24 cellular contexts compared by ENCODE assay signal in genomic region chr17:3260600-3260999, GRCh38. TPM values are rescaled to one million over a fixed set of nuclear protein-coding genes. Genes with fewer than 3 reads are reported as not detected.
DNase-seq lines count a peak whose midpoint lies in the region; ATAC-seq, FAIRE-seq and TF ChIP-seq lines count a peak whose summit lies in the region.
"Had no signal": no experiment of that assay in that cellular context is flagged by ENCODE, and none has a peak within 500 bp of the region (broad histone marks: within the 10 kb centered on the region; RNA-seq: fewer than 3 reads in every experiment).

No MANE protein-coding gene starts in this region.

- H3K79me2 ChIP-seq in HepG2 (ENCODE audit: insufficient read depth, low read length) (no peaks in the 10 kb centered on the region), H1 (ENCODE audit: control insufficient read depth in 1 of 2, insufficient read depth in 2 of 2, low read length in 2 of 2) (no peaks in the 10 kb centered on the region)

- no TSS peak for BruUV-seq in HepG2 (replicated peaks; lab: Mats Ljungman, UMichigan)

- WGBS in HepG2 (ENCODE audit: low lambda C conversion rate), result 11% methylated on average over 13 of the region's 13 CpGs
- WGBS in right lobe of liver (ENCODE audit: insufficient coverage, low coverage, low lambda C conversion rate, missing lambda C conversion rate), result 74% methylated on average over 4 of the region's 13 CpGs
- WGBS in H1 (ENCODE audit: extremely low coverage in 1 of 2, insufficient coverage in 1 of 2, insufficient read length in 1 of 2, insufficient replicate concordance in 2 of 2, low coverage in 1 of 2, low lambda C conversion rate in 2 of 2, missing lambda C conversion rate in 1 of 2), 2 experiments, result 86% methylated on average over 10 of the region's 13 CpGs; no CpG with 5 or more reads in 1 of the 2 experiments
- 62% methylated on average over 13 of the region's 13 CpGs for WGBS in esophagus muscularis mucosa

- peaks cover 7 to 32% of the 10 kb centered on the region in 2 donors for H3K27me3 Mint-ChIP-seq in natural killer cell treated with Interleukin-12 subunit alpha and Interleukin-12 subunit beta and Interleukin-15 and Interleukin-18, amount 100 ng/mL, for 72 hours

- no peak for TF ChIP-seq RAD21 in HepG2 (CRISPR knock-in tag; IDR thresholded peaks at IDR 0.05)
- TF ChIP-seq RAD21 in H1 (IDR thresholded peaks at IDR 0.05 in 1 of 2, conservative IDR thresholded peaks at IDR 0.05 in 1 of 2; ENCODE audit: low read depth in 2 of 2, low read length in 2 of 2), result no peak

- H2BK15ac ChIP-seq in H1 (ENCODE audit: low read length), result 0 out of 2 replicates have a peak overlapping the region, but pooled peaks have one; percentile 46

- H3K4me1 Mint-ChIP-seq in natural killer cell treated with Interleukin-12 subunit alpha and Interleukin-12 subunit beta and Interleukin-15 and Interleukin-18, amount 100 ng/mL, for 72 hours (ENCODE audit: low read depth in 2 of 2), result peaks cover 7 to 12% of the 10 kb centered on the region in 2 donors

- CTCF ChIA-PET in HepG2 (lab: Yijun Ruan, JAX; ENCODE audit: low intra/inter-chr PET ratio, low total read pairs), result no interaction called here
- CTCF ChIA-PET in H1 (lab: Charles Lee; ENCODE audit: partially characterized antibody), result no interaction called here

- no peak overlapping the region for H3K4ac ChIP-seq in H1 (replicated peaks; ENCODE audit: insufficient read length, low read depth, low read length)

- intact Hi-C loops in HepG2 (cut with micrococcal nuclease; ENCODE audit: unreplicated experiment) (no loop called here), right lobe of liver (cut with DNase I) (no loop called here), esophagus muscularis mucosa (cut with DNase I) (no loop called here)

- H3K14ac ChIP-seq in H1 (ENCODE audit: insufficient read length), result no peak overlapping the region

- no peak for TF ChIP-seq EP300 in HepG2 (IDR thresholded peaks at IDR 0.05; ENCODE audit: low read depth in 2 of 2, low read length in 2 of 2)
- no peak for TF ChIP-seq EP300 in HepG2 (CRISPR knock-in tag; IDR thresholded peaks at IDR 0.05; ENCODE audit: borderline replicate concordance)
- no peak for TF ChIP-seq EP300 in H1 (IDR thresholded peaks at IDR 0.05; ENCODE audit: borderline replicate concordance in 1 of 2, low read depth in 2 of 2, low read length in 2 of 2)
- TF ChIP-seq EP300 in esophagus muscularis mucosa (IDR thresholded peaks at IDR 0.05), result no peak

- in situ Hi-C loops in HepG2 (cut with HindIII; ENCODE audit: extremely low pct_ligation_motif_present, low pct_unique_long_range_greater_than_20kb), result no loop called here

- H3K9me3 Mint-ChIP-seq in natural killer cell treated with Interleukin-12 subunit alpha and Interleukin-12 subunit beta and Interleukin-15 and Interleukin-18, amount 100 ng/mL, for 72 hours, result no peaks in the 10 kb centered on the region
- H3K9me3 Mint-ChIP-seq: CD4-positive, alpha-beta T cell had no signal

- H2BK5ac ChIP-seq in H1 (ENCODE audit: low read depth, low read length), result no peak overlapping the region

- no peak overlapping the region for H4K91ac ChIP-seq in H1 (replicated peaks; ENCODE audit: insufficient read length, low read length)

- H3K18ac ChIP-seq in H1 (ENCODE audit: extremely low read depth, low read length), result no peak overlapping the region

- H3K79me1 ChIP-seq in H1 (ENCODE audit: low read depth, low read length), result no peaks in the 10 kb centered on the region

- H3K23me2 ChIP-seq in H1 (ENCODE audit: low read depth, low read length), result no peaks in the 10 kb centered on the region; the same call in 1 of the 2 replicates

- H3K27me3 ChIP-seq in HepG2 (ENCODE audit: control insufficient read depth in 1 of 2, insufficient read depth in 2 of 2, low read length in 2 of 2) (peaks cover 7 to 29% of the 10 kb centered on the region in 2 experiments; a peak in 4 of 5 replicates), right lobe of liver (no peaks in the 10 kb centered on the region), H1 (replicated peaks in 1 of 4; ENCODE audit: control insufficient read depth in 3 of 4, extremely low read depth in 1 of 4, insufficient read depth in 3 of 4, low read length in 3 of 4) (0 out of 7 replicates have a peak, but pooled peaks cover 0 to 3% (median 0%) of the 10 kb centered on the region in 4 experiments), esophagus muscularis mucosa (peaks cover 0 to 5% (median 0%) of the 10 kb centered on the region in 4 donors)

- DNase-seq in HepG2 (ENCODE audit: low spot score) (no peak), right lobe of liver (no peak), H1 (ENCODE audit: low read depth in 1 of 2, low spot score in 2 of 2) (no peak), AG08395 (ENCODE audit: low spot score) (no peak), DMS79 (lab: John Stamatoyannopoulos, UW) (no peak), esophagus muscularis mucosa (ENCODE audit: extremely low spot score) (no peak)
- DNase-seq in natural killer cell treated with Interleukin-12 subunit alpha and Interleukin-12 subunit beta and Interleukin-15 and Interleukin-18, amount 100 ng/mL, for 72 hours (ENCODE audit: low spot score), result peak; percentile 70
- DNase-seq: ACHN; AML-193; Caco-2; CD4-positive, alpha-beta T cell; GF-D8; HCEC 1CT; IMR-90 had no signal

- H4K20me1 ChIP-seq in HepG2 (ENCODE audit: insufficient read depth, low read length) (no peaks in the 10 kb centered on the region), H1 (replicated peaks in 1 of 2; ENCODE audit: control insufficient read depth in 1 of 2, insufficient read depth in 2 of 2, low read length in 2 of 2) (no peaks in the 10 kb centered on the region)

- peak overlapping the region; percentile 8 for H3K4me3 Mint-ChIP-seq in natural killer cell treated with Interleukin-12 subunit alpha and Interleukin-12 subunit beta and Interleukin-15 and Interleukin-18, amount 100 ng/mL, for 72 hours
- H3K4me3 Mint-ChIP-seq: CD4-positive, alpha-beta T cell had no signal

- H3K9ac ChIP-seq in HepG2 (ENCODE audit: insufficient read depth, low read depth, low read length) (no peak overlapping the region), H1 (replicated peaks in 1 of 4; ENCODE audit: extremely low read depth in 1 of 4, low read depth in 3 of 4, low read length in 3 of 4) (no peak overlapping the region)

- no peaks in the 10 kb centered on the region for H3K36me3 Mint-ChIP-seq in natural killer cell treated with Interleukin-12 subunit alpha and Interleukin-12 subunit beta and Interleukin-15 and Interleukin-18, amount 100 ng/mL, for 72 hours

- POLR2A ChIA-PET in HepG2 (lab: Yijun Ruan, JAX), result no interaction called here
- POLR2A ChIA-PET in H1 (lab: Charles Lee; ENCODE audit: partially characterized antibody), result no interaction called here

- no peak for TF ChIP-seq POLR2A in HepG2 (IDR thresholded peaks at IDR 0.05; ENCODE audit: insufficient read depth in 1 of 2, low read depth in 2 of 2, low read length in 2 of 2)
- TF ChIP-seq POLR2A in right lobe of liver (IDR thresholded peaks at IDR 0.05), result no peak
- no peak for TF ChIP-seq POLR2A in H1 (IDR thresholded peaks at IDR 0.05; ENCODE audit: control extremely low read depth in 1 of 2, low read depth in 2 of 2, low read length in 2 of 2)
- no peak for TF ChIP-seq POLR2A in esophagus muscularis mucosa (IDR thresholded peaks at IDR 0.05; ENCODE audit: low read depth)

- peak overlapping the region in 1 of 2 donors; percentile 75 for H3K27ac Mint-ChIP-seq in natural killer cell treated with Interleukin-12 subunit alpha and Interleukin-12 subunit beta and Interleukin-15 and Interleukin-18, amount 100 ng/mL, for 72 hours
- H3K27ac Mint-ChIP-seq: CD4-positive, alpha-beta T cell had no signal

- no peak overlapping the region for H4K5ac ChIP-seq in H1 (ENCODE audit: insufficient read length, low read depth, low read length)

- H3K4me2 ChIP-seq in HepG2 (ENCODE audit: low read depth, low read length) (no peak overlapping the region), H1 (ENCODE audit: insufficient read depth in 1 of 2, low read depth in 2 of 2, low read length in 2 of 2) (no peak overlapping the region)

- no peak overlapping the region for H2AK5ac ChIP-seq in H1 (ENCODE audit: low read depth, low read length)

- no peak for FAIRE-seq in HepG2 (lab: Jason Lieb, UNC)
- FAIRE-seq in H1 (lab: Jason Lieb, UNC), result no peak
- FAIRE-seq: A204.1, D721Med, GM12878, GM19239, H54, K562 had no signal

- H4K8ac ChIP-seq in H1 (ENCODE audit: extremely low read depth, insufficient read depth, low read length), result no peak overlapping the region

- no peak overlapping the region for H3K23ac ChIP-seq in H1 (ENCODE audit: insufficient read length)

- H2AFZ ChIP-seq in HepG2 (ENCODE audit: low read length) (no peak overlapping the region), H1 (ENCODE audit: low read length) (no peak overlapping the region)

- H2BK120ac ChIP-seq in H1 (replicated peaks; ENCODE audit: low read depth, low read length), result no peak overlapping the region

- TF ChIP-seq CTCF in HepG2 (CRISPR knock-in tag; IDR thresholded peaks at IDR 0.05), result no peak
- TF ChIP-seq CTCF in right lobe of liver (IDR thresholded peaks at IDR 0.05), result no peak
- no peak for TF ChIP-seq CTCF in H1 (IDR thresholded peaks at IDR 0.05; ENCODE audit: control extremely low read depth in 1 of 3, insufficient read depth in 1 of 3, low read depth in 1 of 3, low read length in 3 of 3)
- TF ChIP-seq CTCF in esophagus muscularis mucosa (IDR thresholded peaks at IDR 0.05), result no peak

- H3K4me3 ChIP-seq in HepG2 (replicated peaks in 1 of 3; ENCODE audit: insufficient read depth in 1 of 3, low read depth in 2 of 3, low read length in 3 of 3), result no peak overlapping the region
- H3K4me3 ChIP-seq in right lobe of liver, result no peak overlapping the region
- H3K4me3 ChIP-seq in H1 (ENCODE audit: extremely low read depth in 1 of 4, insufficient read depth in 2 of 4, low read depth in 3 of 4, low read length in 4 of 4), result no peak overlapping the region
- H3K4me3 ChIP-seq in esophagus muscularis mucosa, result no peak overlapping the region
- H3K4me3 ChIP-seq: GM12878, K562 had no signal

- H3K9me3 ChIP-seq in HepG2 (ENCODE audit: low read length) (no peaks in the 10 kb centered on the region), right lobe of liver (no peaks in the 10 kb centered on the region), H1 (ENCODE audit: insufficient read depth in 2 of 2, low read depth in 1 of 2, low read length in 1 of 2) (peaks cover 11 to 44% of the 10 kb centered on the region in 2 experiments; a peak in 3 of 4 replicates), esophagus muscularis mucosa (no peaks in the 10 kb centered on the region)
- H3K9me3 ChIP-seq: Caco-2 had no signal

- ATAC-seq in HepG2 (no peak), right lobe of liver (no peak)
- ATAC-seq in natural killer cell treated with Interleukin-12 subunit alpha and Interleukin-12 subunit beta and Interleukin-15 and Interleukin-18, amount 100 ng/mL, for 72 hours, result peak in 1 of 2 donors; percentile 87
- ATAC-seq: GM12878, K562 had no signal

- H2BK20ac ChIP-seq in H1 (ENCODE audit: low read length), result no peak overlapping the region

- no peak overlapping the region for H3K56ac ChIP-seq in H1 (replicated peaks; ENCODE audit: insufficient read length, low read depth, low read length)

- H3K27ac ChIP-seq in HepG2 (ENCODE audit: extremely low read length, insufficient read depth, low read length) (no peak overlapping the region), right lobe of liver (no peak overlapping the region), H1 (ENCODE audit: low read depth, low read length) (no peak overlapping the region), esophagus muscularis mucosa (replicated peaks in 1 of 4) (no peak overlapping the region)
- H3K27ac ChIP-seq: C4-2B had no signal

- H3K4me1 ChIP-seq in HepG2 (ENCODE audit: insufficient read depth, low read length) (no peaks in the 10 kb centered on the region), right lobe of liver (no peaks in the 10 kb centered on the region), H1 (replicated peaks in 1 of 4; ENCODE audit: control insufficient read depth in 3 of 4, insufficient read depth in 4 of 4, low read length in 3 of 4) (no peaks in the 10 kb centered on the region), esophagus muscularis mucosa (no peaks in the 10 kb centered on the region)
- H3K4me1 ChIP-seq: Caco-2 had no signal

- H3K36me3 ChIP-seq in HepG2 (replicated peaks in 1 of 2; ENCODE audit: control insufficient read depth in 1 of 2, insufficient read depth in 2 of 2, low read length in 2 of 2), result no peaks in the 10 kb centered on the region
- H3K36me3 ChIP-seq in right lobe of liver, result no peaks in the 10 kb centered on the region
- no peaks in the 10 kb centered on the region for H3K36me3 ChIP-seq in H1 (ENCODE audit: control insufficient read depth in 2 of 4, insufficient read depth in 4 of 4, low read length in 3 of 4)
- H3K36me3 ChIP-seq in esophagus muscularis mucosa, result no peaks in the 10 kb centered on the region

- H2BK12ac ChIP-seq in H1 (ENCODE audit: low read depth, low read length), result no peak overlapping the region

RNA-seq across cellular contexts. Expression of gene OR3A1, which starts 37.6 kb away (rescaled TPM):
- total RNA-seq in HepG2 (2016; rRNA removed; fragmentation: Illumina TruSeq; extraction: Trizol) (not detected in 2 replicates), right lobe of liver (not detected), esophagus muscularis mucosa (not detected)
- not detected in 2 replicates for total RNA-seq in HepG2 (2016; cell fraction: cytosol; rRNA removed; fragmentation: Illumina TruSeq; extraction: Trizol; ENCODE audit: low read depth)
- not detected in 2 replicates for total RNA-seq in HepG2 (2016; cell fraction: insoluble cytoplasmic fraction; rRNA removed; fragmentation: Illumina TruSeq; extraction: Trizol)
- not detected in 2 replicates for total RNA-seq in HepG2 (2016; cell fraction: membrane; rRNA removed; fragmentation: Illumina TruSeq; extraction: Trizol)
- total RNA-seq in HepG2 (2016; cell fraction: nucleus; rRNA removed; fragmentation: Illumina TruSeq; extraction: Trizol), result not detected in 2 replicates
- polyA plus RNA-seq in HepG2 (2011; rRNA removed) (not detected in 2 replicates), H1 (2011; rRNA removed) (not detected in 2 replicates)
- not detected in 2 replicates for polyA plus RNA-seq in HepG2 (2011; cell fraction: cytosol; rRNA removed)
- not detected in 2 replicates for polyA plus RNA-seq in HepG2 (2011; cell fraction: nucleus; rRNA removed)
- not detected in 2 replicates for polyA plus RNA-seq in HepG2 (2012)
- not detected in 2 replicates for polyA plus RNA-seq in HepG2 (2016; cell fraction: cytosol; fragmentation: Illumina TruSeq; extraction: Trizol; ENCODE audit: low read depth)
- not detected in 2 replicates for polyA plus RNA-seq in HepG2 (2016; cell fraction: insoluble cytoplasmic fraction; fragmentation: Illumina TruSeq; extraction: Trizol; ENCODE audit: low read depth)
- polyA plus RNA-seq in HepG2 (2016; cell fraction: membrane; fragmentation: Illumina TruSeq; extraction: Trizol; ENCODE audit: low read depth), result not detected in 2 replicates
- polyA plus RNA-seq in HepG2 (2016; cell fraction: nucleus; fragmentation: Illumina TruSeq; extraction: Trizol; ENCODE audit: insufficient read depth, low read depth), result not detected in 2 replicates
- polyA minus RNA-seq in HepG2 (2011; rRNA and poly(A)+ RNA removed; ENCODE audit: low replicate concordance), result not detected in 2 replicates
- not detected in 2 replicates for polyA minus RNA-seq in HepG2 (2011; cell fraction: cytosol; rRNA and poly(A)+ RNA removed)
- polyA minus RNA-seq in HepG2 (2011; cell fraction: nucleus; rRNA and poly(A)+ RNA removed), result not detected in 2 replicates
- total RNA-seq in H1 (2021; fragmentation: NEBNext Ultra II Directional; extraction: Animal tissue kit (Norgen Biotek cat#: 25700)), result not detected in 2 replicates
- polyA plus RNA-seq in H1 (2011; cell fraction: cytosol; rRNA removed), result not detected
- not detected for polyA plus RNA-seq in H1 (2011; cell fraction: nucleus; rRNA removed)
- not detected in 4 replicates for polyA plus RNA-seq in H1 (2012, experiment 1 of 2)
- not detected for polyA plus RNA-seq in H1 (2012, experiment 2 of 2)
- polyA plus RNA-seq in H1 (2013, experiment 1 of 2), result not detected
- not detected for polyA plus RNA-seq in H1 (2013, experiment 2 of 2)
- not detected in 2 replicates for polyA minus RNA-seq in H1 (2011; rRNA and poly(A)+ RNA removed)
- not detected for polyA minus RNA-seq in H1 (2011; cell fraction: cytosol; rRNA and poly(A)+ RNA removed)
- not detected for polyA minus RNA-seq in H1 (2011; cell fraction: nucleus; rRNA and poly(A)+ RNA removed)
- under 1 TPM in 1 of 2 donors, not detected in 1; 0.57 TPM for total RNA-seq in natural killer cell treated with Interleukin-12 subunit alpha and Interleukin-12 subunit beta and Interleukin-15 and Interleukin-18, amount 100 ng/mL, for 72 hours
- total RNA-seq: Caco-2, Daoy, GM12878, HT-29, IMR-90, K562 had no signal
- polyA plus RNA-seq: BJ, GM12878, IMR-90, K562 had no signal

RNA-seq across cellular contexts. Expression of gene OR1A1, which starts 53.1 kb away (rescaled TPM):
- total RNA-seq in HepG2 (2016; rRNA removed; fragmentation: Illumina TruSeq; extraction: Trizol), result not detected in 2 replicates
- not detected in 2 replicates for total RNA-seq in HepG2 (2016; cell fraction: cytosol; rRNA removed; fragmentation: Illumina TruSeq; extraction: Trizol; ENCODE audit: low read depth)
- total RNA-seq in HepG2 (2016; cell fraction: insoluble cytoplasmic fraction; rRNA removed; fragmentation: Illumina TruSeq; extraction: Trizol), result not detected in 2 replicates
- total RNA-seq in HepG2 (2016; cell fraction: membrane; rRNA removed; fragmentation: Illumina TruSeq; extraction: Trizol), result not detected in 2 replicates
- not detected in 2 replicates for total RNA-seq in HepG2 (2016; cell fraction: nucleus; rRNA removed; fragmentation: Illumina TruSeq; extraction: Trizol)
- not detected in 2 replicates for polyA plus RNA-seq in HepG2 (2011; rRNA removed)
- polyA plus RNA-seq in HepG2 (2011; cell fraction: cytosol; rRNA removed), result not detected in 2 replicates
- polyA plus RNA-seq in HepG2 (2011; cell fraction: nucleus; rRNA removed), result not detected in 2 replicates
- not detected in 2 replicates for polyA plus RNA-seq in HepG2 (2012)
- not detected in 2 replicates for polyA plus RNA-seq in HepG2 (2016; cell fraction: cytosol; fragmentation: Illumina TruSeq; extraction: Trizol; ENCODE audit: low read depth)
- polyA plus RNA-seq in HepG2 (2016; cell fraction: insoluble cytoplasmic fraction; fragmentation: Illumina TruSeq; extraction: Trizol; ENCODE audit: low read depth), result not detected in 2 replicates
- polyA plus RNA-seq in HepG2 (2016; cell fraction: membrane; fragmentation: Illumina TruSeq; extraction: Trizol; ENCODE audit: low read depth), result not detected in 2 replicates
- not detected in 2 replicates for polyA plus RNA-seq in HepG2 (2016; cell fraction: nucleus; fragmentation: Illumina TruSeq; extraction: Trizol; ENCODE audit: insufficient read depth, low read depth)
- not detected in 2 replicates for polyA minus RNA-seq in HepG2 (2011; rRNA and poly(A)+ RNA removed; ENCODE audit: low replicate concordance)
- not detected in 2 replicates for polyA minus RNA-seq in HepG2 (2011; cell fraction: cytosol; rRNA and poly(A)+ RNA removed)
- not detected in 2 replicates for polyA minus RNA-seq in HepG2 (2011; cell fraction: nucleus; rRNA and poly(A)+ RNA removed)
- total RNA-seq in right lobe of liver, result not detected
- not detected in 2 replicates for total RNA-seq in H1 (2021; fragmentation: NEBNext Ultra II Directional; extraction: Animal tissue kit (Norgen Biotek cat#: 25700))
- polyA plus RNA-seq in H1 (2011; rRNA removed), result not detected in 2 replicates
- polyA plus RNA-seq in H1 (2011; cell fraction: cytosol; rRNA removed), result not detected
- not detected for polyA plus RNA-seq in H1 (2011; cell fraction: nucleus; rRNA removed)
- not detected in 4 replicates for polyA plus RNA-seq in H1 (2012, experiment 1 of 2)
- polyA plus RNA-seq in H1 (2012, experiment 2 of 2), result not detected
- not detected for polyA plus RNA-seq in H1 (2013, experiment 1 of 2)
- polyA plus RNA-seq in H1 (2013, experiment 2 of 2), result not detected
- polyA minus RNA-seq in H1 (2011; rRNA and poly(A)+ RNA removed), result not detected in 2 replicates
- polyA minus RNA-seq in H1 (2011; cell fraction: cytosol; rRNA and poly(A)+ RNA removed), result not detected
- polyA minus RNA-seq in H1 (2011; cell fraction: nucleus; rRNA and poly(A)+ RNA removed), result not detected
- not detected for total RNA-seq in natural killer cell treated with Interleukin-12 subunit alpha and Interleukin-12 subunit beta and Interleukin-15 and Interleukin-18, amount 100 ng/mL, for 72 hours
- total RNA-seq in esophagus muscularis mucosa, result not detected
- total RNA-seq: Caco-2; CD4-positive, alpha-beta T cell; Daoy; GM12878; HT-29; IMR-90; K562 had no signal
- polyA plus RNA-seq: BJ, GM12878, IMR-90, K562 had no signal
